20 cellular contexts compared by ENCODE assay signal in the genomic region with DNA sequence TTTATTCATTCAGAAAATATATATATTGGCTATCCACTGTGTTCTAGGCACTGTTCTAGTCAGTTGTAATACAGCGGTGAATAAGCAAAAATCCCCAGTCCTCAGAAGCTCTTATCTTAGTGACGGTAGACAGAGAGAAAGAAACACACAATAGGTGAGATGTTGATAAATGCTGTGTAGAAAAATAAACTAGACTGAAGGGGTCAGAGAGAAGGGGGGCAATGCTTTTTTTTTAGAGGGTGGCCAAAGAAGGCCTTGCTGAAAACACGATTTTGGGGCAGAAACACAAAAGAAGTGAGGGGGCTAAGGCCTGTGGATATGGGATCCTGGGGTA.
"Had no signal": no experiment of that assay in that cellular context is flagged by ENCODE, and none has a peak within 500 bp of the region (broad histone marks: within the 10 kb centered on the region; RNA-seq: fewer than 3 reads in every experiment).

No MANE protein-coding gene starts in this region.

- H3K4me1 ChIP-seq: SJCRH30 had no signal

- H3K4me3 ChIP-seq: SJCRH30 had no signal

- H3K27me3 ChIP-seq: SJCRH30 had no signal

- H3K27ac ChIP-seq: KMS-11, RWPE1, SJCRH30 had no signal

- ATAC-seq: Panc1, SK-N-SH treated with all-trans-retinoic acid at 6 μM for 48 hours had no signal

- DNase-seq: Kasumi-1, MM.1S, NCI-H1092 treated with DMSO at 0.1 percent for 48 hours, NCI-H1436, NCI-H187, NCI-H2029, NCI-H2081 treated with DMSO at 0.1 percent for 48 hours, NCI-H2171, NCI-H226, NCI-H446, NCI-H510A, NCI-H524 treated with DMSO at 0.1 percent for 48 hours, NCI-H69, NCI-H774, SHP77, SJCRH30 had no signal

- H3K36me3 ChIP-seq: SJCRH30 had no signal

- H3K4me2 ChIP-seq: KMS-11 had no signal

- H3K9ac ChIP-seq: KMS-11 had no signal

- H3K9me3 ChIP-seq: SJCRH30 had no signal
